12 cellular contexts compared by ENCODE assay signal in genomic region chr7:5590596-5591546, GRCh38. TPM values are rescaled to one million over a fixed set of nuclear protein-coding genes. Genes with fewer than 3 reads are reported as not detected.
DNase-seq lines count a peak whose midpoint lies in the region; ATAC-seq, FAIRE-seq and TF ChIP-seq lines count a peak whose summit lies in the region.
"Had no signal": no experiment of that assay in that cellular context is flagged by ENCODE, and none has a peak within 500 bp of the region (broad histone marks: within the 10 kb centered on the region; RNA-seq: fewer than 3 reads in every experiment).

No MANE protein-coding gene starts in this region.

- H2AK5ac ChIP-seq in mesenchymal stem cell (ENCODE audit: low read length, severe bottlenecking): peak overlapping the region; percentile 7

- H3K36me3 ChIP-seq in left ventricle myocardium inferior (no peaks in the 10 kb centered on the region), mesenchymal stem cell (ENCODE audit: control insufficient read depth in 1 of 2, insufficient read depth in 2 of 2, low read depth in 1 of 2, low read length in 2 of 2) (no peaks in the 10 kb centered on the region)

- no peak overlapping the region for H2BK15ac ChIP-seq in mesenchymal stem cell (ENCODE audit: low read depth, poor library complexity, severe bottlenecking)

- peaks cover 26% of the 10 kb centered on the region for H3K27me3 ChIP-seq in left ventricle myocardium inferior (ENCODE audit: low read depth)
- peaks cover 0 to 5% of the 10 kb centered on the region in 2 experiments for H3K27me3 ChIP-seq in mesenchymal stem cell (ENCODE audit: control insufficient read depth in 1 of 2, insufficient read depth in 1 of 2, low read length in 2 of 2)

- H3K36me3 Mint-ChIP-seq in activated T-cell treated with anti-CD3 and anti-CD28 coated beads, Interleukin-2, amount 50 U/mL, for 72 hours (ENCODE audit: insufficient read depth in 2 of 2): peaks cover 0 to 2% of the 10 kb centered on the region in 2 donors

- H3K4me1 Mint-ChIP-seq in activated T-cell treated with anti-CD3 and anti-CD28 coated beads, Interleukin-2, amount 50 U/mL, for 72 hours (ENCODE audit: low read depth): peaks cover 13% of the 10 kb centered on the region

- peak overlapping the region in 1 of 2 donors; percentile 62 for H3K4me3 Mint-ChIP-seq in activated T-cell treated with anti-CD3 and anti-CD28 coated beads, Interleukin-2, amount 50 U/mL, for 72 hours

- H3K4me1 ChIP-seq in left ventricle myocardium inferior (peaks cover 47% of the 10 kb centered on the region), mesenchymal stem cell (ENCODE audit: control insufficient read depth, insufficient read depth, low read depth, low read length) (peaks cover 20% of the 10 kb centered on the region)

- in situ Hi-C loops in astrocyte of the cerebellum (cut with HindIII; ENCODE audit: low sequenced_read_pairs): no loop called here

- peak overlapping the region; percentile 48 for H3K4me2 ChIP-seq in mesenchymal stem cell (ENCODE audit: low read length, poor library complexity, severe bottlenecking)

- no peak overlapping the region for H3K9ac ChIP-seq in mesenchymal stem cell (ENCODE audit: low read length)

- intact Hi-C loops in left ventricle myocardium inferior (cut with micrococcal nuclease): no loop called here
- intact Hi-C loops in Right ventricle myocardium superior (cut with DNase I): no loop called here

- DNase-seq in left ventricle myocardium inferior (no peak), Right ventricle myocardium superior (no peak), astrocyte of the cerebellum (ENCODE audit: low read depth) (peak; percentile 78), mesenchymal stem cell (no peak), urothelium cell line (ENCODE audit: low spot score) (no peak), iPS-NIHi11 (ENCODE audit: low spot score) (no peak), retina (no peak)
- no peak for DNase-seq in activated T-cell treated with anti-CD3 and anti-CD28 coated beads, Interleukin-2, amount 50 U/mL, for 72 hours
- DNase-seq: NCI-H1694 treated with DMSO at 0.1 percent for 48 hours; stimulated activated CD4-positive, alpha-beta T cell treated with anti-CD3 and anti-CD28 coated beads, Interleukin-1b, Interleukin-23, amount 100 ng/mL, for 48 hours had no signal

- no peak overlapping the region for H2BK5ac ChIP-seq in mesenchymal stem cell (ENCODE audit: low read depth, low read length, poor library complexity, severe bottlenecking)

- H2AFZ ChIP-seq in mesenchymal stem cell (ENCODE audit: low read depth, low read length): no peak overlapping the region

- no peak overlapping the region for H3K23ac ChIP-seq in mesenchymal stem cell (ENCODE audit: low read length in 2 of 2)

- peak overlapping the region in 1 of 2 experiments; percentile 40 for H2BK12ac ChIP-seq in mesenchymal stem cell (ENCODE audit: low read length in 2 of 2)

- H3K9me3 ChIP-seq in left ventricle myocardium inferior (replicated peaks) (no peaks in the 10 kb centered on the region), mesenchymal stem cell (ENCODE audit: control insufficient read depth, low read length) (no peaks in the 10 kb centered on the region)

- H3K9me3 Mint-ChIP-seq in activated T-cell treated with anti-CD3 and anti-CD28 coated beads, Interleukin-2, amount 50 U/mL, for 72 hours: no peaks in the 10 kb centered on the region
- H3K9me3 Mint-ChIP-seq: stimulated activated naive CD8-positive, alpha-beta T cell treated with anti-CD3 and anti-CD28 coated beads, Interleukin-15, Interleukin-2, amounts not matched to agents 100 ng/mL and 50 ng/mL, for 24 hours had no signal

- H3K27ac ChIP-seq in left ventricle myocardium inferior (replicated peaks) (peak overlapping the region; percentile 1), mesenchymal stem cell (ENCODE audit: low read length, poor library complexity, severe bottlenecking) (peak overlapping the region; percentile 85)

- H4K91ac ChIP-seq in mesenchymal stem cell (ENCODE audit: low read length): peak overlapping the region; percentile 19

- peak; percentile 55 for FAIRE-seq in urothelium cell line (lab: Jason Lieb, UNC)
- FAIRE-seq: G401.6 had no signal

- H3K14ac ChIP-seq in mesenchymal stem cell (ENCODE audit: low read length in 2 of 2): no peak overlapping the region

- no peak overlapping the region for H3K18ac ChIP-seq in mesenchymal stem cell (ENCODE audit: low read depth in 1 of 2, low read length in 2 of 2)

- H3K4ac ChIP-seq in mesenchymal stem cell (ENCODE audit: low read depth in 1 of 2, low read length in 2 of 2): no peak overlapping the region

- no peak overlapping the region for H2BK120ac ChIP-seq in mesenchymal stem cell (ENCODE audit: low read depth, low read length)

- WGBS in mesenchymal stem cell: 45% methylated on average over 18 of the region's 18 CpGs

- no peaks in the 10 kb centered on the region for H3K79me1 ChIP-seq in mesenchymal stem cell (replicated peaks; ENCODE audit: low read length, poor library complexity, severe bottlenecking)

- H3K4me3 ChIP-seq in left ventricle myocardium inferior (peak overlapping the region; percentile 77), astrocyte of the cerebellum (ENCODE audit: low read depth, low read length) (no peak overlapping the region), mesenchymal stem cell (ENCODE audit: insufficient read depth in 1 of 2, low read depth in 1 of 2, low read length in 2 of 2) (no peak overlapping the region)

- H3K27me3 Mint-ChIP-seq in activated T-cell treated with anti-CD3 and anti-CD28 coated beads, Interleukin-2, amount 50 U/mL, for 72 hours (ENCODE audit: low read depth): peaks cover 14% of the 10 kb centered on the region

- TF ChIP-seq CTCF in left ventricle myocardium inferior (IDR thresholded peaks at IDR 0.05; ENCODE audit: borderline replicate concordance) (no peak), astrocyte of the cerebellum (IDR thresholded peaks at IDR 0.05; ENCODE audit: low read depth, low read length, missing control alignments) (no peak)

- no peak overlapping the region for H4K8ac ChIP-seq in mesenchymal stem cell (ENCODE audit: low read length)

- no peak for ATAC-seq in Right ventricle myocardium superior (ENCODE audit: poor library complexity)
- no peak for ATAC-seq in activated T-cell treated with anti-CD3 and anti-CD28 coated beads, Interleukin-2, amount 50 U/mL, for 72 hours (replicated peaks in 1 of 2)

- H3K27ac Mint-ChIP-seq in activated T-cell treated with anti-CD3 and anti-CD28 coated beads, Interleukin-2, amount 50 U/mL, for 72 hours: no peak overlapping the region
- H3K27ac Mint-ChIP-seq: stimulated activated naive CD8-positive, alpha-beta T cell treated with anti-CD3 and anti-CD28 coated beads, Interleukin-15, Interleukin-2, amounts not matched to agents 100 ng/mL and 50 ng/mL, for 24 hours had no signal

RNA-seq across cellular contexts. Expression of gene FSCN1, which starts 1.7 kb away (rescaled TPM):
- total RNA-seq in left ventricle myocardium inferior (13.4 TPM), Right ventricle myocardium superior (9.7 TPM)
- 241 TPM for polyA plus RNA-seq in mesenchymal stem cell (2013, experiment 1 of 2)
- 235 TPM for polyA plus RNA-seq in mesenchymal stem cell (2013, experiment 2 of 2)
- total RNA-seq in activated T-cell treated with anti-CD3 and anti-CD28 coated beads, Interleukin-2, amount 50 U/mL, for 72 hours: 10 to 100 TPM; 25.7 to 31.3 TPM
